16 cellular contexts compared by ENCODE assay signal in genomic region chr22:30187726-30188407, GRCh38. TPM values are rescaled to one million over a fixed set of nuclear protein-coding genes. Genes with fewer than 3 reads are reported as not detected.
A peak's percentile ranks its signal among the peaks of the same experiment; 100 is the strongest.
DNase-seq lines count a peak whose midpoint lies in the region; ATAC-seq lines count a peak whose summit lies in the region.
"Had no signal": no experiment of that assay in that cellular context is flagged by ENCODE, and none has a peak within 500 bp of the region (broad histone marks: within the 10 kb centered on the region; RNA-seq: fewer than 3 reads in every experiment).

No MANE protein-coding gene starts in this region.

- H4K8ac ChIP-seq in mesenchymal stem cell (ENCODE audit: low read length), result no peak overlapping the region

- CTCF ChIA-PET in activated CD4-positive, alpha-beta T cell treated with anti-CD3 and anti-CD28 coated beads for 36 hours (lab: Charles Lee), result interaction anchor here (0.7 to 1.2 kb wide), 2 partner anchors 9 to 30 kb away, joined by 3 to 4 read pairs; no protein-coding TSS in a partner anchor

- H3K4me2 ChIP-seq in mesenchymal stem cell (ENCODE audit: low read length, poor library complexity, severe bottlenecking) (no peak overlapping the region), Karpas-422 (ENCODE audit: low read depth, low read length, poor library complexity, severe bottlenecking) (no peak overlapping the region)

- H3K9ac ChIP-seq in mesenchymal stem cell (ENCODE audit: low read length) (peak overlapping the region; percentile 10), Karpas-422 (ENCODE audit: low read length) (no peak overlapping the region)

- H3K9me3 ChIP-seq in KOPT-K1 (ENCODE audit: insufficient read depth, low read length, poor library complexity, severe bottlenecking) (no peaks in the 10 kb centered on the region), mesenchymal stem cell (ENCODE audit: control insufficient read depth, low read length) (no peaks in the 10 kb centered on the region), Karpas-422 (ENCODE audit: low read length) (no peaks in the 10 kb centered on the region)
- H3K9me3 ChIP-seq: esophagus squamous epithelium, tibial artery had no signal

- POLR2A ChIA-PET in activated CD4-positive, alpha-beta T cell treated with anti-CD3 and anti-CD28 coated beads for 36 hours (lab: Charles Lee), result no interaction called here

- no peak overlapping the region for H2AFZ ChIP-seq in mesenchymal stem cell (ENCODE audit: low read depth, low read length)
- no peak overlapping the region for H2AFZ ChIP-seq in Karpas-422 (ENCODE audit: low read length)

- H3K23ac ChIP-seq in mesenchymal stem cell (ENCODE audit: low read length in 2 of 2), result no peak overlapping the region

- no peak overlapping the region for H4K91ac ChIP-seq in mesenchymal stem cell (ENCODE audit: low read length)

- H3K27me3 ChIP-seq in mesenchymal stem cell (ENCODE audit: control insufficient read depth in 1 of 2, insufficient read depth in 1 of 2, low read length in 2 of 2), result no peaks in the 10 kb centered on the region
- H3K27me3 ChIP-seq in Karpas-422 (ENCODE audit: low read length), result no peaks in the 10 kb centered on the region

- no peak for ATAC-seq in activated CD4-positive, alpha-beta T cell treated with anti-CD3 and anti-CD28 coated beads for 36 hours
- no peak for ATAC-seq in GM21825 (IDR thresholded peaks at IDR 0.05; ENCODE audit: unreplicated experiment)

- peak overlapping the region; percentile 53 for H3K27ac Mint-ChIP-seq in activated CD4-positive, alpha-beta T cell treated with anti-CD3 and anti-CD28 coated beads for 36 hours
- peak overlapping the region; percentile 88 for H3K27ac Mint-ChIP-seq in activated naive CD8-positive, alpha-beta T cell treated with anti-CD3 and anti-CD28 coated beads for 36 hours
- H3K27ac Mint-ChIP-seq: IgD-negative memory B cell had no signal

- H3K14ac ChIP-seq in mesenchymal stem cell (ENCODE audit: low read length in 2 of 2), result no peak overlapping the region

- peak overlapping the region; percentile 65 for H2AK5ac ChIP-seq in mesenchymal stem cell (ENCODE audit: low read length, severe bottlenecking)

- intact Hi-C loops in activated CD4-positive, alpha-beta T cell treated with anti-CD3 and anti-CD28 coated beads for 36 hours (cut with DNase I, micrococcal nuclease), result no loop called here

- H2BK5ac ChIP-seq in mesenchymal stem cell (ENCODE audit: low read depth, low read length, poor library complexity, severe bottlenecking), result no peak overlapping the region

- H2BK12ac ChIP-seq in mesenchymal stem cell (ENCODE audit: low read length in 2 of 2), result no peak overlapping the region

- WGBS in mesenchymal stem cell, result 89% methylated on average over 2 of the region's 2 CpGs

- H3K79me2 ChIP-seq in Karpas-422 (ENCODE audit: low read length), result no peaks in the 10 kb centered on the region

- H3K4me1 Mint-ChIP-seq in activated CD4-positive, alpha-beta T cell treated with anti-CD3 and anti-CD28 coated beads for 36 hours, result peaks cover 83% of the 10 kb centered on the region
- peaks cover 88% of the 10 kb centered on the region for H3K4me1 Mint-ChIP-seq in activated naive CD8-positive, alpha-beta T cell treated with anti-CD3 and anti-CD28 coated beads for 36 hours

- H3K9me2 ChIP-seq in Karpas-422 (replicated peaks; ENCODE audit: insufficient read depth, low read length), result no peaks in the 10 kb centered on the region

- peak overlapping the region in 1 of 2 experiments; percentile 49 for H3K18ac ChIP-seq in mesenchymal stem cell (ENCODE audit: low read depth in 1 of 2, low read length in 2 of 2)

- H3K4ac ChIP-seq in mesenchymal stem cell (ENCODE audit: low read depth in 1 of 2, low read length in 2 of 2), result no peak overlapping the region

- H3K79me1 ChIP-seq in mesenchymal stem cell (replicated peaks; ENCODE audit: low read length, poor library complexity, severe bottlenecking), result no peaks in the 10 kb centered on the region

- no peaks in the 10 kb centered on the region for H4K20me1 ChIP-seq in Karpas-422 (ENCODE audit: insufficient read depth, low read depth, low read length)

- H3K4me3 Mint-ChIP-seq in activated CD4-positive, alpha-beta T cell treated with anti-CD3 and anti-CD28 coated beads for 36 hours, result no peak overlapping the region
- peak overlapping the region; percentile 35 for H3K4me3 Mint-ChIP-seq in activated naive CD8-positive, alpha-beta T cell treated with anti-CD3 and anti-CD28 coated beads for 36 hours
- H3K4me3 Mint-ChIP-seq: IgD-negative memory B cell had no signal

- DNase-seq in activated CD4-positive, alpha-beta T cell treated with anti-CD3 and anti-CD28 coated beads for 36 hours, result no peak
- DNase-seq in activated CD4-positive, alpha-beta T cell treated with anti-CD3 and anti-CD28 coated beads for 1 hour, result no peak
- no peak for DNase-seq in activated naive CD8-positive, alpha-beta T cell treated with anti-CD3 and anti-CD28 coated beads for 36 hours
- DNase-seq in mesenchymal stem cell (peak; percentile 46), Karpas-422 (no peak)
- DNase-seq in stimulated activated CD4-positive, alpha-beta T cell treated with anti-CD3 and anti-CD28 coated beads, Interleukin-4, amount 100 ng/mL, for 1 hour, result no peak
- DNase-seq: dermis blood vessel endothelial cell, esophagus squamous epithelium, HCEC 1CT, hippocampal formation, NCI-H1092 treated with DMSO at 0.1 percent for 48 hours, NCI-H748 treated with DMSO at 0.1 percent for 48 hours, tibial artery had no signal

- H3K36me3 ChIP-seq in KOPT-K1 (ENCODE audit: insufficient read depth, low read length) (no peaks in the 10 kb centered on the region), mesenchymal stem cell (ENCODE audit: control insufficient read depth in 1 of 2, insufficient read depth in 2 of 2, low read depth in 1 of 2, low read length in 2 of 2) (no peaks in the 10 kb centered on the region), Karpas-422 (ENCODE audit: insufficient read depth, low read length) (no peaks in the 10 kb centered on the region)
- H3K36me3 ChIP-seq: esophagus squamous epithelium, tibial artery had no signal

- peaks cover 2% of the 10 kb centered on the region for H3K27me3 Mint-ChIP-seq in activated CD4-positive, alpha-beta T cell treated with anti-CD3 and anti-CD28 coated beads for 36 hours
- H3K27me3 Mint-ChIP-seq in activated naive CD8-positive, alpha-beta T cell treated with anti-CD3 and anti-CD28 coated beads for 36 hours, result no peaks in the 10 kb centered on the region

- peak overlapping the region; percentile 64 for H2BK120ac ChIP-seq in mesenchymal stem cell (ENCODE audit: low read depth, low read length)

- peaks cover 7% of the 10 kb centered on the region for H3K4me1 ChIP-seq in mesenchymal stem cell (ENCODE audit: control insufficient read depth, insufficient read depth, low read depth, low read length)
- no peaks in the 10 kb centered on the region for H3K4me1 ChIP-seq in Karpas-422 (ENCODE audit: low read length)
- H3K4me1 ChIP-seq: tibial artery had no signal

- H2BK15ac ChIP-seq in mesenchymal stem cell (ENCODE audit: low read depth, poor library complexity, severe bottlenecking), result no peak overlapping the region

- H3K27ac ChIP-seq in KOPT-K1 (ENCODE audit: low read depth, low read length, poor library complexity, severe bottlenecking) (peak overlapping the region; percentile 86), mesenchymal stem cell (ENCODE audit: low read length, poor library complexity, severe bottlenecking) (no peak overlapping the region), Karpas-422 (ENCODE audit: low read length) (no peak overlapping the region)
- H3K27ac ChIP-seq: esophagus squamous epithelium, tibial artery had no signal

- H3K4me3 ChIP-seq in mesenchymal stem cell (ENCODE audit: insufficient read depth in 1 of 2, low read depth in 1 of 2, low read length in 2 of 2) (no peak overlapping the region), Karpas-422 (ENCODE audit: low read length) (no peak overlapping the region)
- H3K4me3 ChIP-seq: esophagus squamous epithelium, tibial artery had no signal

- no peaks in the 10 kb centered on the region for H3K9me3 Mint-ChIP-seq in activated CD4-positive, alpha-beta T cell treated with anti-CD3 and anti-CD28 coated beads for 36 hours (ENCODE audit: low read depth)
- peaks cover 2% of the 10 kb centered on the region for H3K9me3 Mint-ChIP-seq in activated naive CD8-positive, alpha-beta T cell treated with anti-CD3 and anti-CD28 coated beads for 36 hours
- H3K9me3 Mint-ChIP-seq: IgD-negative memory B cell had no signal

- no peaks in the 10 kb centered on the region for H3K36me3 Mint-ChIP-seq in activated CD4-positive, alpha-beta T cell treated with anti-CD3 and anti-CD28 coated beads for 36 hours (ENCODE audit: low read depth)
- peaks cover 8% of the 10 kb centered on the region for H3K36me3 Mint-ChIP-seq in activated naive CD8-positive, alpha-beta T cell treated with anti-CD3 and anti-CD28 coated beads for 36 hours
- H3K36me3 Mint-ChIP-seq: IgD-negative memory B cell had no signal

RNA-seq across cellular contexts. Expression of gene LIF, which starts 58.7 kb away (rescaled TPM):
- 100 to 1,000 TPM in 1 of 2 experiments, 10 to 100 TPM in 1; 77.3 to 105 TPM for total RNA-seq in activated CD4-positive, alpha-beta T cell treated with anti-CD3 and anti-CD28 coated beads for 36 hours
- 100 to 1,000 TPM; 282 to 288 TPM for total RNA-seq in activated naive CD8-positive, alpha-beta T cell treated with anti-CD3 and anti-CD28 coated beads for 36 hours
- polyA plus RNA-seq in mesenchymal stem cell (2013, experiment 1 of 2), result 10.2 TPM
- 9.7 TPM for polyA plus RNA-seq in mesenchymal stem cell (2013, experiment 2 of 2)
- not detected in 2 replicates for total RNA-seq in Karpas-422 (2014; rRNA removed; shearing (Covaris generic); ENCODE audit: low replicate concordance)
- polyA plus RNA-seq: IgD-negative memory B cell had no signal

Comparison
In these comparisons a context has a peak if more than half of its experiments do, and no peak if none do; other contexts are left out.
1. RNA of gene LIF, which starts 58.7 kb away (total RNA-seq): 282 to 288 TPM in activated naive CD8-positive, alpha-beta T cell treated with anti-CD3 and anti-CD28 coated beads for 36 hours and 77.3 to 105 TPM in activated CD4-positive, alpha-beta T cell treated with anti-CD3 and anti-CD28 coated beads for 36 hours; not detected in Karpas-422; every median in the first group is over 10 times any median in the second.